In genomic region chr4:39464886-39465501, GRCh38 we compare ENCODE assay signal across 10 cellular contexts. TPM values are rescaled to one million over a fixed set of nuclear protein-coding genes. Genes with fewer than 3 reads are reported as not detected.
DNase-seq lines count a peak whose midpoint lies in the region; ATAC-seq and TF ChIP-seq lines count a peak whose summit lies in the region.
"Had no signal": no experiment of that assay in that cellular context is flagged by ENCODE, and none has a peak within 500 bp of the region (broad histone marks: within the 10 kb centered on the region; RNA-seq: fewer than 3 reads in every experiment).

No MANE protein-coding gene starts in this region.

- peak; percentile 39 for TF ChIP-seq CTCF in Loucy (conservative IDR thresholded peaks at IDR 0.05; ENCODE audit: low read length)
- TF ChIP-seq CTCF in liver (IDR thresholded peaks at IDR 0.05; ENCODE audit: low read depth, low read length, missing input control), result no peak
- no peak for TF ChIP-seq CTCF in WTC11 (IDR thresholded peaks at IDR 0.05)
- TF ChIP-seq CTCF in esophagus muscularis mucosa (IDR thresholded peaks at IDR 0.05), result no peak

- H3K27me3 Mint-ChIP-seq in activated naive CD8-positive, alpha-beta T cell treated with anti-CD3 and anti-CD28 coated beads, Interleukin-2, amount 10 ng/mL, durations not matched to agents 7 days and 5 days, result no peaks in the 10 kb centered on the region
- H3K27me3 Mint-ChIP-seq in WTC11 (ENCODE audit: low read depth), result no peaks in the 10 kb centered on the region

- H3K9ac ChIP-seq in Loucy (ENCODE audit: low read depth, low read length, poor library complexity, severe bottlenecking) (no peak overlapping the region), liver (ENCODE audit: low read depth in 1 of 2, low read length in 2 of 2) (no peak overlapping the region)

- H3K27me3 ChIP-seq in Loucy (ENCODE audit: insufficient read depth, low read length, poor library complexity, severe bottlenecking), result no peaks in the 10 kb centered on the region
- H3K27me3 ChIP-seq in liver (ENCODE audit: control insufficient read depth in 4 of 4, insufficient read depth in 4 of 4, low read length in 3 of 4), result no peaks in the 10 kb centered on the region
- H3K27me3 ChIP-seq in effector memory CD4-positive, alpha-beta T cell (replicated peaks; ENCODE audit: control insufficient read depth, insufficient read depth, low read length, poor library complexity, severe bottlenecking), result no peaks in the 10 kb centered on the region
- H3K27me3 ChIP-seq in esophagus muscularis mucosa, result no peaks in the 10 kb centered on the region

- no peak for TF ChIP-seq EP300 in esophagus muscularis mucosa (IDR thresholded peaks at IDR 0.05)

- TF ChIP-seq POLR2A in esophagus muscularis mucosa (IDR thresholded peaks at IDR 0.05; ENCODE audit: low read depth), result no peak

- DNase-seq in DMS53 treated with DMSO at 0.1 percent for 48 hours (lab: John Stamatoyannopoulos, UW; ENCODE audit: unreplicated experiment) (peak; percentile 66), WTC11 (ENCODE audit: low spot score) (no peak), NCI-H1048 (lab: John Stamatoyannopoulos, UW) (no peak), esophagus muscularis mucosa (ENCODE audit: extremely low spot score) (no peak)
- no peak for DNase-seq in activated naive CD8-positive, alpha-beta T cell treated with anti-CD3 and anti-CD28 coated beads, Interleukin-2, amount 10 ng/mL, durations not matched to agents 7 days and 5 days
- no peak for DNase-seq in effector memory CD4-positive, alpha-beta T cell
- DNase-seq: immature natural killer cell, NCI-H1105 treated with DMSO at 0.1 percent for 48 hours had no signal

- no peak overlapping the region for H3K4me3 Mint-ChIP-seq in activated naive CD8-positive, alpha-beta T cell treated with anti-CD3 and anti-CD28 coated beads, Interleukin-2, amount 10 ng/mL, durations not matched to agents 7 days and 5 days
- no peak overlapping the region for H3K4me3 Mint-ChIP-seq in WTC11
- H3K4me3 Mint-ChIP-seq: immature natural killer cell had no signal

- H2AFZ ChIP-seq in Loucy (ENCODE audit: low read length), result peak overlapping the region; percentile 79; the same call in 1 of the 2 replicates

- H3F3A ChIP-seq in Loucy (ENCODE audit: low read depth), result no peaks in the 10 kb centered on the region

- peak in 1 of 2 donors; percentile 9 for TF ChIP-seq RAD21 in liver (IDR thresholded peaks at IDR 0.05)

- no peaks in the 10 kb centered on the region for H3K9me3 Mint-ChIP-seq in activated naive CD8-positive, alpha-beta T cell treated with anti-CD3 and anti-CD28 coated beads, Interleukin-2, amount 10 ng/mL, durations not matched to agents 7 days and 5 days
- no peaks in the 10 kb centered on the region for H3K9me3 Mint-ChIP-seq in WTC11
- H3K9me3 Mint-ChIP-seq: immature natural killer cell had no signal

- H3K9me2 ChIP-seq in Loucy (replicated peaks; ENCODE audit: low read depth, low read length), result no peaks in the 10 kb centered on the region

- POLR2A ChIA-PET in activated naive CD8-positive, alpha-beta T cell treated with anti-CD3 and anti-CD28 coated beads, Interleukin-2, amount 10 ng/mL, durations not matched to agents 7 days and 5 days (lab: Charles Lee), result no interaction called here
- POLR2A ChIA-PET in WTC11 (lab: Charles Lee), result no interaction called here

- CTCF ChIA-PET in WTC11 (lab: Charles Lee), result no interaction called here

- H3K9me3 ChIP-seq in Loucy (ENCODE audit: insufficient read depth, low read depth, low read length) (no peaks in the 10 kb centered on the region), liver (ENCODE audit: control insufficient read depth in 4 of 4, low read length in 3 of 4) (no peaks in the 10 kb centered on the region), esophagus muscularis mucosa (no peaks in the 10 kb centered on the region)
- no peaks in the 10 kb centered on the region for H3K9me3 ChIP-seq in effector memory CD4-positive, alpha-beta T cell (ENCODE audit: control insufficient read depth, low read length)

- H3K4me3 ChIP-seq in Loucy (ENCODE audit: low read length, poor library complexity, severe bottlenecking), result peak overlapping the region; percentile 22
- no peak overlapping the region for H3K4me3 ChIP-seq in liver (ENCODE audit: low read depth in 1 of 3, low read length in 3 of 3)
- H3K4me3 ChIP-seq in effector memory CD4-positive, alpha-beta T cell (ENCODE audit: insufficient read depth, low read depth, low read length, poor library complexity, severe bottlenecking), result no peak overlapping the region
- H3K4me3 ChIP-seq in esophagus muscularis mucosa, result no peak overlapping the region

- no peaks in the 10 kb centered on the region for H4K20me1 ChIP-seq in Loucy (ENCODE audit: insufficient read depth, low read length, poor library complexity, severe bottlenecking)

- H3K4me2 ChIP-seq in Loucy (ENCODE audit: low read depth, low read length, poor library complexity, severe bottlenecking), result peak overlapping the region; percentile 44

- intact Hi-C loops in esophagus muscularis mucosa (cut with DNase I), result no loop called here

- peaks cover 21% of the 10 kb centered on the region for H3K4me1 Mint-ChIP-seq in activated naive CD8-positive, alpha-beta T cell treated with anti-CD3 and anti-CD28 coated beads, Interleukin-2, amount 10 ng/mL, durations not matched to agents 7 days and 5 days
- H3K4me1 Mint-ChIP-seq in WTC11, result peaks cover 5% of the 10 kb centered on the region; the same call in 1 of the 2 replicates

- H3K36me3 Mint-ChIP-seq in activated naive CD8-positive, alpha-beta T cell treated with anti-CD3 and anti-CD28 coated beads, Interleukin-2, amount 10 ng/mL, durations not matched to agents 7 days and 5 days, result peaks cover 5% of the 10 kb centered on the region
- H3K36me3 Mint-ChIP-seq in WTC11, result peaks cover 37% of the 10 kb centered on the region

- 72% methylated on average over 2 of the region's 2 CpGs for WGBS in liver
- WGBS in esophagus muscularis mucosa, result 28% methylated on average over 2 of the region's 2 CpGs

- ATAC-seq in activated naive CD8-positive, alpha-beta T cell treated with anti-CD3 and anti-CD28 coated beads, Interleukin-2, amount 10 ng/mL, durations not matched to agents 7 days and 5 days (ENCODE audit: low read depth), result peak; percentile 54
- no peak for ATAC-seq in WTC11

- H3K27ac ChIP-seq in liver (ENCODE audit: low read depth in 1 of 2, low read length in 2 of 2), result no peak overlapping the region
- H3K27ac ChIP-seq in effector memory CD4-positive, alpha-beta T cell (ENCODE audit: insufficient read depth, low read length, poor library complexity, severe bottlenecking), result no peak overlapping the region
- H3K27ac ChIP-seq in esophagus muscularis mucosa (replicated peaks in 1 of 4), result no peak overlapping the region

- peaks cover 7% of the 10 kb centered on the region for H3K4me1 ChIP-seq in Loucy (ENCODE audit: insufficient read depth, low read length, poor library complexity, severe bottlenecking)
- H3K4me1 ChIP-seq in liver (ENCODE audit: control insufficient read depth in 4 of 4, insufficient read depth in 4 of 4, low read length in 3 of 4), result peaks cover 7 to 28% (median 17%) of the 10 kb centered on the region in 4 donors
- H3K4me1 ChIP-seq in effector memory CD4-positive, alpha-beta T cell (ENCODE audit: control insufficient read depth, insufficient read depth, low read length, poor library complexity, severe bottlenecking), result no peaks in the 10 kb centered on the region
- peaks cover 2 to 12% (median 11%) of the 10 kb centered on the region in 4 donors for H3K4me1 ChIP-seq in esophagus muscularis mucosa

- peak overlapping the region; percentile 58 for H3K27ac Mint-ChIP-seq in activated naive CD8-positive, alpha-beta T cell treated with anti-CD3 and anti-CD28 coated beads, Interleukin-2, amount 10 ng/mL, durations not matched to agents 7 days and 5 days
- H3K27ac Mint-ChIP-seq in WTC11, result no peak overlapping the region

- H3K36me3 ChIP-seq in Loucy (ENCODE audit: insufficient read depth, low read length), result peaks cover 4% of the 10 kb centered on the region; the same call in 1 of the 2 replicates
- H3K36me3 ChIP-seq in liver (ENCODE audit: control insufficient read depth in 4 of 4, insufficient read depth in 3 of 4, low read depth in 1 of 4, low read length in 3 of 4), result peaks cover 4 to 18% (median 11%) of the 10 kb centered on the region in 4 donors
- H3K36me3 ChIP-seq in effector memory CD4-positive, alpha-beta T cell (ENCODE audit: control insufficient read depth, insufficient read depth, low read length), result peaks cover 18% of the 10 kb centered on the region
- peaks cover 0 to 50% (median 33%) of the 10 kb centered on the region in 4 donors for H3K36me3 ChIP-seq in esophagus muscularis mucosa

- H3K79me2 ChIP-seq in Loucy (ENCODE audit: insufficient read depth, low read length), result peaks cover 17% of the 10 kb centered on the region

TF ChIP-seq in liver, 16 proteins besides CTCF, POLR2A, EP300 and RAD21:
- TF ChIP-seq ATF3 (IDR thresholded peaks at IDR 0.05), result peak; percentile 34
- TF ChIP-seq GABPA (IDR thresholded peaks at IDR 0.05 in 1 of 2, conservative IDR thresholded peaks at IDR 0.05 in 1 of 2), result no peak

TF ChIP-seq in WTC11, 78 proteins besides CTCF, POLR2A, EP300 and RAD21 (continues in another document):
- no peak for TF ChIP-seq GRHL2 (CRISPR knock-in tag; IDR thresholded peaks at IDR 0.05; ENCODE audit: insufficient replicate concordance, severe bottlenecking)
- no peak for TF ChIP-seq ZNF219 (CRISPR knock-in tag; IDR thresholded peaks at IDR 0.05; ENCODE audit: borderline replicate concordance)
- TF ChIP-seq TEAD1 (CRISPR knock-in tag; IDR thresholded peaks at IDR 0.05), result no peak

RNA-seq across cellular contexts. Expression of gene LIAS, which starts 6.1 kb away (rescaled TPM):
- 10 to 100 TPM; 16.0 to 18.0 TPM for total RNA-seq in activated naive CD8-positive, alpha-beta T cell treated with anti-CD3 and anti-CD28 coated beads, Interleukin-2, amount 10 ng/mL, durations not matched to agents 7 days and 5 days
- total RNA-seq in liver (1 to 10 TPM; 7.1 to 9.7 TPM), WTC11 (2021) (23.1 to 23.5 TPM (median 23.1 TPM) in 3 replicates), esophagus muscularis mucosa (10 to 100 TPM in 2 of 4 donors, 1 to 10 TPM in 2; 8.5 to 11.6 (median 9.7) TPM)
- 1 to 10 TPM; 9.4 to 9.7 TPM for polyA plus RNA-seq in liver

RNA-seq across cellular contexts. Expression of gene RPL9, which starts 6.3 kb away (rescaled TPM):
- total RNA-seq in activated naive CD8-positive, alpha-beta T cell treated with anti-CD3 and anti-CD28 coated beads, Interleukin-2, amount 10 ng/mL, durations not matched to agents 7 days and 5 days, result 1,000 to 10,000 TPM; 1,040 to 1,200 TPM
- total RNA-seq in liver, result 1,000 to 10,000 TPM in 1 of 2 donors, 100 to 1,000 TPM in 1; 732 to 1,176 TPM
- polyA plus RNA-seq in liver, result 100 to 1,000 TPM; 427 to 499 TPM
- 1,191 to 1,343 TPM (median 1,328 TPM) in 3 replicates for total RNA-seq in WTC11 (2021)
- 1,000 to 10,000 TPM; 1,962 to 6,543 (median 3,653) TPM for total RNA-seq in esophagus muscularis mucosa

RNA-seq across cellular contexts. Expression of gene KLB, which starts 58.3 kb away (rescaled TPM):
- not detected for total RNA-seq in activated naive CD8-positive, alpha-beta T cell treated with anti-CD3 and anti-CD28 coated beads, Interleukin-2, amount 10 ng/mL, durations not matched to agents 7 days and 5 days
- total RNA-seq in liver (10 to 100 TPM; 28.0 to 31.0 TPM), WTC11 (2021) (0.09 to 0.14 TPM in 2 of 3 replicates, not detected in the other), esophagus muscularis mucosa (under 1 TPM in 1 of 4 donors, not detected in 3; under 0.01 TPM)
- 10 to 100 TPM; 13.5 to 17.5 TPM for polyA plus RNA-seq in liver

Comparison
In these comparisons a context has a peak if more than half of its experiments do, and no peak if none do; other contexts are left out.
1. RNA of gene KLB, which starts 58.3 kb away (total RNA-seq): 28.0 to 31.0 TPM in liver; not detected in activated naive CD8-positive, alpha-beta T cell treated with anti-CD3 and anti-CD28 coated beads, Interleukin-2, amount 10 ng/mL, durations not matched to agents 7 days and 5 days, 0.09 to 0.14 TPM in WTC11 and under 0.01 TPM in esophagus muscularis mucosa; every median in the first group is over 10 times any median in the second.